8 cellular contexts compared by ENCODE assay signal in the genomic region with DNA sequence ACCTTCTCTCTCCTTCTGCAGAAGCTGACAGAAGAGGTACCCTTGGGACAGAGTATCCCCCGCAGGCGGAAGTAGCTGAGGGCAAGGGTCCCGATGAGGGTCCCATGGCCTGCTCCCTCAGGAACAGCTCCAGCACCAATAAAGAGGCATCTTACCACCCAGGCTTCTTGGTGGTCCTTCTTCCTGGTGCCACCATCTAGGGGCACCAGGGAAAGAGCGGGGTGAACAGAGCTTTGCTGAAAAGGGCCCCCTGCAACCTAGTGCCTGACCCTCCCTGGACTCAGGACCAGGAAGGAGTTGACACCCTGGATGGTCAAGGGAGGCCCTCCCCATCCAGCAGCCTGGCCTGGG. TPM values are rescaled to one million over a fixed set of nuclear protein-coding genes. Genes with fewer than 3 reads are reported as not detected.
DNase-seq lines count a peak whose midpoint lies in the region; ATAC-seq and TF ChIP-seq lines count a peak whose summit lies in the region.

No MANE protein-coding gene starts in this region.

- H3K36me3 ChIP-seq in DND-41 (ENCODE audit: insufficient read depth, low read length) (peaks cover 77% of the 10 kb centered on the region), OCI-LY7 (ENCODE audit: insufficient read depth, low read length) (peaks cover 69% of the 10 kb centered on the region), esophagus squamous epithelium (peaks cover 49 to 83% (median 52%) of the 10 kb centered on the region in 3 donors)

- POLR2A ChIA-PET in OCI-LY7 (lab: Charles Lee): interaction anchor here (0.9 to 2.7 kb wide), 6 partner anchors 12 to 71 kb away, joined by 3 to 15 read pairs (median 3); a partner anchor contains a TSS

- peak overlapping the region; percentile 12; the same call in 1 of the 2 replicates for H3K9ac ChIP-seq in DND-41 (ENCODE audit: low read depth, low read length)

- DNase-seq in DND-41 (no peak), OCI-LY7 (ENCODE audit: low spot score) (no peak), esophagus squamous epithelium (lab: John Stamatoyannopoulos, UW) (no peak), sciatic nerve (ENCODE audit: low spot score) (no peak), nucleus accumbens (lab: John Stamatoyannopoulos, UW) (no peak), NCI-H748 (lab: John Stamatoyannopoulos, UW; ENCODE audit: unreplicated experiment) (no peak), superior temporal gyrus (ENCODE audit: extremely low spot score) (no peak)

- TF ChIP-seq CTCF in DND-41 (IDR thresholded peaks at IDR 0.05; ENCODE audit: borderline replicate concordance, extremely low read depth, low read length, poor library complexity, severe bottlenecking): no peak
- no peak for TF ChIP-seq CTCF in OCI-LY7 (conservative IDR thresholded peaks at IDR 0.05; ENCODE audit: low read length)
- no peak for TF ChIP-seq CTCF in esophagus squamous epithelium (IDR thresholded peaks at IDR 0.05)

- 90% methylated on average over 2 of the region's 4 CpGs; no CpG with 5 or more reads in 1 of the 2 donors for WGBS in esophagus squamous epithelium, 2 donors

- no peak overlapping the region for H3K4me3 ChIP-seq in DND-41 (ENCODE audit: low read depth in 1 of 2, low read length in 2 of 2)
- H3K4me3 ChIP-seq in OCI-LY7 (ENCODE audit: low read depth, low read length, poor library complexity, severe bottlenecking): no peak overlapping the region
- no peak overlapping the region for H3K4me3 ChIP-seq in esophagus squamous epithelium

- peak overlapping the region; percentile 58 for H3K27ac ChIP-seq in DND-41 (ENCODE audit: low read length)
- peak overlapping the region; percentile 15 for H3K27ac ChIP-seq in OCI-LY7 (ENCODE audit: low read depth, low read length, poor library complexity, severe bottlenecking)
- peak overlapping the region; percentile 92 to 98 (median 97) for H3K27ac ChIP-seq in esophagus squamous epithelium

- no peak for TF ChIP-seq POLR2A in esophagus squamous epithelium (IDR thresholded peaks at IDR 0.05)

- H3K4me1 ChIP-seq in DND-41 (ENCODE audit: insufficient read depth, low read length) (peaks cover 23% of the 10 kb centered on the region), OCI-LY7 (ENCODE audit: insufficient read depth, low read length, poor library complexity, severe bottlenecking) (peaks cover 16% of the 10 kb centered on the region), esophagus squamous epithelium (peaks cover 21 to 65% (median 34%) of the 10 kb centered on the region in 3 donors)

- no TSS peak for BruUV-seq in OCI-LY7 (replicated peaks; lab: Mats Ljungman, UMichigan)

- H3K79me2 ChIP-seq in DND-41 (ENCODE audit: insufficient read depth, low read length) (peaks cover 9% of the 10 kb centered on the region), OCI-LY7 (ENCODE audit: insufficient read depth, low read depth, low read length) (peaks cover 7% of the 10 kb centered on the region; the same call in 1 of the 2 replicates)

- intact Hi-C loops in OCI-LY7 (cut with micrococcal nuclease; ENCODE audit: unreplicated experiment): loop anchor here (2.0 kb wide), 1 partner anchor 28 kb away; a partner anchor contains a TSS
- intact Hi-C loops in esophagus squamous epithelium (cut with DNase I): no loop called here
- intact Hi-C loops in sciatic nerve (cut with DNase I): no loop called here

- no peaks in the 10 kb centered on the region for H3K9me3 ChIP-seq in DND-41 (ENCODE audit: insufficient read depth, low read length, severe bottlenecking)
- H3K9me3 ChIP-seq in OCI-LY7 (ENCODE audit: low read length): no peaks in the 10 kb centered on the region
- H3K9me3 ChIP-seq in esophagus squamous epithelium: no peaks in the 10 kb centered on the region

- H3K4me2 ChIP-seq in DND-41 (ENCODE audit: insufficient read depth, low read length): peak overlapping the region; percentile 23; the same call in 1 of the 2 replicates
- no peak overlapping the region for H3K4me2 ChIP-seq in OCI-LY7 (ENCODE audit: low read length)

- no peak overlapping the region for H2AFZ ChIP-seq in DND-41 (ENCODE audit: low read depth, low read length)
- no peak overlapping the region for H2AFZ ChIP-seq in OCI-LY7 (ENCODE audit: low read length)

- H4K20me1 ChIP-seq in DND-41 (ENCODE audit: insufficient read depth, low read length) (no peaks in the 10 kb centered on the region), OCI-LY7 (ENCODE audit: insufficient read depth, low read length) (no peaks in the 10 kb centered on the region)

- CTCF ChIA-PET in OCI-LY7 (lab: Charles Lee; ENCODE audit: unreplicated experiment): interaction anchor here (1.0 to 2.1 kb wide), 6 partner anchors 12 to 66 kb away, joined by 3 to 8 read pairs (median 4); a partner anchor contains a TSS

- no peak for ATAC-seq in DND-41 (ENCODE audit: insufficient read depth, low read depth)
- ATAC-seq in sciatic nerve: peak; percentile 23
- ATAC-seq in GM19324 (IDR thresholded peaks at IDR 0.05; ENCODE audit: low FRiP score, unreplicated experiment): no peak

- H3K27me3 ChIP-seq in DND-41 (ENCODE audit: insufficient read depth, low read length, poor library complexity) (no peaks in the 10 kb centered on the region), esophagus squamous epithelium (no peaks in the 10 kb centered on the region)

- no peaks in the 10 kb centered on the region for H3K9me2 ChIP-seq in OCI-LY7 (ENCODE audit: insufficient read depth, low read length)

RNA-seq across cellular contexts. Expression of a gene that starts 0.6 kb away (rescaled TPM):
- total RNA-seq in OCI-LY7 (2014; rRNA removed; shearing (Covaris generic)): 35.1 and 40.7 TPM in 2 replicates
- total RNA-seq in OCI-LY7 (2022) (36.2 and 39.1 TPM in 2 replicates), esophagus squamous epithelium (10 to 100 TPM; 21.9 to 52.2 (median 45.9) TPM), sciatic nerve (107 TPM)

RNA-seq across cellular contexts. Expression of a gene that starts 11.4 kb away (rescaled TPM):
- total RNA-seq in OCI-LY7 (2014; rRNA removed; shearing (Covaris generic)): 4.3 and 9.8 TPM in 2 replicates
- total RNA-seq in OCI-LY7 (2022) (12.6 and 14.2 TPM in 2 replicates), esophagus squamous epithelium (1 to 10 TPM in 3 of 4 donors, under 1 TPM in 1; 0.47 to 7.4 (median 3.0) TPM), sciatic nerve (20.9 TPM)

RNA-seq across cellular contexts. Expression of a gene that starts 13.2 kb away (rescaled TPM):
- total RNA-seq in OCI-LY7 (2014; rRNA removed; shearing (Covaris generic)): 37.8 and 66.1 TPM in 2 replicates
- total RNA-seq in OCI-LY7 (2022) (57.8 and 58.1 TPM in 2 replicates), esophagus squamous epithelium (10 to 100 TPM; 26.8 to 35.6 (median 32.4) TPM), sciatic nerve (61.5 TPM)

RNA-seq across cellular contexts. Expression of a gene that starts 14.1 kb away (rescaled TPM):
- 254 and 290 TPM in 2 replicates for total RNA-seq in OCI-LY7 (2014; rRNA removed; shearing (Covaris generic))
- total RNA-seq in OCI-LY7 (2022) (176 and 188 TPM in 2 replicates), esophagus squamous epithelium (100 to 1,000 TPM in 1 of 4 donors, 10 to 100 TPM in 3; 44.4 to 110 (median 77.2) TPM), sciatic nerve (77.7 TPM)

RNA-seq across cellular contexts. Expression of a gene that starts 19.1 kb away (rescaled TPM):
- total RNA-seq in OCI-LY7 (2014; rRNA removed; shearing (Covaris generic)): 73.2 and 74.8 TPM in 2 replicates
- total RNA-seq in OCI-LY7 (2022) (72.0 and 72.9 TPM in 2 replicates), esophagus squamous epithelium (10 to 100 TPM in 3 of 4 donors, 1 to 10 TPM in 1; 6.0 to 12.1 (median 10.9) TPM), sciatic nerve (14.8 TPM)

Comparison
In these comparisons a context has a peak if more than half of its experiments do, and no peak if none do; other contexts are left out.
1. H3K27ac ChIP-seq: peak in every context shown above with its lines; median percentile 97 in esophagus squamous epithelium; 58 in DND-41; 15 in OCI-LY7.